ENCODE assay signal across 8 cellular contexts in the genomic region with DNA sequence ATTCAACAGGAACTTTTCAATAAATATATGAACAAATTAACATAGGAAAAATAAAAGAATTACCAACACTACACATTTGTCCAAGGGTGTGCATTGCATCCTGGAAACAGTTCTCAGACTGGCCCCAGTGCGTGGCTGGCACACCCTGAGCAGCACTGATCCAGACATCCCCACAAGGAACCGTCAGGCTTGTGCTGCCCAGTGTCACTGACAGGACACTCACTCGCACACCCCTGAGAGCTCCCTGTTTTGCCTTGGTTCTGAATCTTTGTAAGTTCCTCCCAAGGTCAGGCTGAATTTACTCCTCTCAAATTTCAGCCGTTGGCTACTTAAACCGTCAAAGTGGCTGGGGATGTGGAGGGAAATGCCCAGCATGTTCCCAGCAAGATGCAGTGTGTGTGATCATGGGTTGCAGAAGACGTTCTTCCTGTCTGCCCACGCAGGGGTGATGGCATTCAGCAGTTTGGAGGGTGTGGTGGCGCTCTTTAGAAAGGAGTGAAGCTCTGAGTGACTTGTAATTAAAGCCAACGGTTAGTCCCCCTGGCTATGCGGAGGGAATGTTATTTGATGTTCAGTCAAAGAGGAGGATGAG. TPM values are rescaled to one million over a fixed set of nuclear protein-coding genes. Genes with fewer than 3 reads are reported as not detected.
A peak's percentile ranks its signal among the peaks of the same experiment; 100 is the strongest.
DNase-seq lines count a peak whose midpoint lies in the region; ATAC-seq and TF ChIP-seq lines count a peak whose summit lies in the region.

No MANE protein-coding gene starts in this region.

- H3K4me1 ChIP-seq in Karpas-422 (ENCODE audit: low read length): peaks cover 34% of the 10 kb centered on the region
- peaks cover 3 to 10% of the 10 kb centered on the region in 2 donors for H3K4me1 ChIP-seq in muscle layer of duodenum (ENCODE audit: control insufficient read depth in 1 of 2, insufficient read depth in 2 of 2, low read length in 2 of 2)

- H3K27ac ChIP-seq in Karpas-422 (ENCODE audit: low read length) (peak overlapping the region; percentile 84), coronary artery (peak overlapping the region; percentile 91 to 93), muscle layer of duodenum (ENCODE audit: low read length) (peak overlapping the region; percentile 96)

- H3K36me3 Mint-ChIP-seq in CD14-positive monocyte: no peaks in the 10 kb centered on the region

- no peaks in the 10 kb centered on the region for H3K79me2 ChIP-seq in Karpas-422 (ENCODE audit: low read length)

- peak overlapping the region; percentile 87 to 96 (median 94) for H3K27ac Mint-ChIP-seq in CD14-positive monocyte

- H3K4me1 Mint-ChIP-seq in CD14-positive monocyte: peaks cover 43% of the 10 kb centered on the region

- peak overlapping the region; percentile 3; the same call in 1 of the 2 replicates for H2AFZ ChIP-seq in Karpas-422 (ENCODE audit: low read length)

- intact Hi-C loops in CD14-positive monocyte (cut with micrococcal nuclease): no loop called here

- peak overlapping the region; percentile 87 to 94 for H3K4me3 Mint-ChIP-seq in CD14-positive monocyte

- H4K20me1 ChIP-seq in Karpas-422 (ENCODE audit: insufficient read depth, low read depth, low read length): no peaks in the 10 kb centered on the region

- H3K9ac ChIP-seq in Karpas-422 (ENCODE audit: low read length): peak overlapping the region; percentile 77

- DNase-seq in CD14-positive monocyte (ENCODE audit: low spot score) (peak; percentile 62), Karpas-422 (peak; percentile 80), coronary artery (ENCODE audit: low spot score) (peak; percentile 89)
- DNase-seq in activated CD4-positive, alpha-beta T cell treated with anti-CD3 and anti-CD28 coated beads for 24 hours (ENCODE audit: low read depth in 2 of 2): peak; percentile 54 to 71
- DNase-seq in stimulated activated naive CD8-positive, alpha-beta T cell treated with anti-CD3 and anti-CD28 coated beads, Interleukin-15, Interleukin-2, amounts not matched to agents 100 U/mL and 50 U/mL, for 24 hours: peak; percentile 85

- ATAC-seq in stimulated activated naive CD8-positive, alpha-beta T cell treated with anti-CD3 and anti-CD28 coated beads, Interleukin-15, Interleukin-2, amounts not matched to agents 100 U/mL and 50 U/mL, for 24 hours: peak; percentile 57
- ATAC-seq in GM21786 (IDR thresholded peaks at IDR 0.05; ENCODE audit: unreplicated experiment): no peak
- ATAC-seq in HG02642 (IDR thresholded peaks at IDR 0.05; ENCODE audit: poor library complexity, unreplicated experiment): no peak

- TF ChIP-seq CTCF in CD14-positive monocyte (IDR thresholded peaks at IDR 0.05) (no peak), coronary artery (IDR thresholded peaks at IDR 0.05) (no peak)

- no peaks in the 10 kb centered on the region for H3K27me3 ChIP-seq in Karpas-422 (ENCODE audit: low read length)
- no peaks in the 10 kb centered on the region for H3K27me3 ChIP-seq in muscle layer of duodenum (ENCODE audit: low read depth, low read length)

- no peaks in the 10 kb centered on the region for H3K36me3 ChIP-seq in Karpas-422 (ENCODE audit: insufficient read depth, low read length)
- H3K36me3 ChIP-seq in muscle layer of duodenum (ENCODE audit: control insufficient read depth in 1 of 2, insufficient read depth in 2 of 2, low read length in 2 of 2): peaks cover 0 to 7% of the 10 kb centered on the region in 2 donors

- H3K9me3 ChIP-seq in Karpas-422 (ENCODE audit: low read length) (no peaks in the 10 kb centered on the region), muscle layer of duodenum (ENCODE audit: control insufficient read depth in 1 of 2, low read length in 2 of 2) (no peaks in the 10 kb centered on the region)

- H3K4me2 ChIP-seq in Karpas-422 (ENCODE audit: low read depth, low read length, poor library complexity, severe bottlenecking): peak overlapping the region; percentile 97

- peak overlapping the region; percentile 78 for H3K4me3 ChIP-seq in Karpas-422 (ENCODE audit: low read length)
- H3K4me3 ChIP-seq in coronary artery: peak overlapping the region; percentile 82
- peak overlapping the region; percentile 82 to 91 for H3K4me3 ChIP-seq in muscle layer of duodenum (ENCODE audit: low read depth in 1 of 2, low read length in 2 of 2)

- H3K27me3 Mint-ChIP-seq in CD14-positive monocyte (ENCODE audit: low read depth in 3 of 3): peaks cover 4 to 7% (median 5%) of the 10 kb centered on the region in 3 donors

- H3K9me3 Mint-ChIP-seq in CD14-positive monocyte: peaks cover 0 to 3% (median 0%) of the 10 kb centered on the region in 7 donors

- no peaks in the 10 kb centered on the region for H3K9me2 ChIP-seq in Karpas-422 (replicated peaks; ENCODE audit: insufficient read depth, low read length)

RNA-seq across cellular contexts. Expression of a gene that starts 1.7 kb away (rescaled TPM):
- 100 to 1,000 TPM; 126 to 228 TPM for polyA plus RNA-seq in CD14-positive monocyte
- total RNA-seq in Karpas-422 (2014; rRNA removed; shearing (Covaris generic); ENCODE audit: low replicate concordance): 292 and 385 TPM in 2 replicates

RNA-seq across cellular contexts. Expression of a gene that starts 15.5 kb away (rescaled TPM):
- 1 to 10 TPM; 1.3 to 4.0 TPM for polyA plus RNA-seq in CD14-positive monocyte
- not detected in 2 replicates for total RNA-seq in Karpas-422 (2014; rRNA removed; shearing (Covaris generic); ENCODE audit: low replicate concordance)

RNA-seq across cellular contexts. Expression of a gene that starts 20.8 kb away (rescaled TPM):
- not detected for polyA plus RNA-seq in CD14-positive monocyte
- total RNA-seq in Karpas-422 (2014; rRNA removed; shearing (Covaris generic); ENCODE audit: low replicate concordance): not detected in 2 replicates

RNA-seq across cellular contexts. Expression of a gene that starts 22.3 kb away (rescaled TPM):
- polyA plus RNA-seq in CD14-positive monocyte: not detected
- not detected in 2 replicates for total RNA-seq in Karpas-422 (2014; rRNA removed; shearing (Covaris generic); ENCODE audit: low replicate concordance)

RNA-seq across cellular contexts. Expression of a gene that starts 28.4 kb away (rescaled TPM):
- not detected for polyA plus RNA-seq in CD14-positive monocyte
- not detected in 2 replicates for total RNA-seq in Karpas-422 (2014; rRNA removed; shearing (Covaris generic); ENCODE audit: low replicate concordance)
